ENCODE assay signal across 9 cellular contexts in the genomic region with DNA sequence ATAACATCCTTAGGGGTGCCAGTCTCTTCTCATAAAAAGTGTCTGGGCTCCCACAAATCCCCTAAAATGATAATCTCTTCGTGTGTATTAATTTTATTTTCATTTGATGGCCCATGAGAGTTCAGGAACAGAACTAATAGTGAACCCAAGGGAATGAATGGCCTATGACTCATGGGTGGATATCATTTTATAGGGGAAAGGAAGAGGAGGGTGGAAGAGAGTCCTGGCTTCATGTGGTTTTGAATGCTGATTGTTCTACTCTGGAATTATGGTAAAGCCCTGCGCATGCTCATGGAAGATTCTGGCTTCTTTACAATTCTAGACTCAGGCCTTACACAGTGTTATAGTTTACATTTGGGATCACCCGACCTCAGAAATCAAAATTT. TPM values are rescaled to one million over a fixed set of nuclear protein-coding genes. Genes with fewer than 3 reads are reported as not detected.
DNase-seq lines count a peak whose midpoint lies in the region; ATAC-seq and TF ChIP-seq lines count a peak whose summit lies in the region.
"Had no signal": no experiment of that assay in that cellular context is flagged by ENCODE, and none has a peak within 500 bp of the region (broad histone marks: within the 10 kb centered on the region; RNA-seq: fewer than 3 reads in every experiment).

No MANE protein-coding gene starts in this region.

- peak overlapping the region; percentile 83 for H3K4me2 ChIP-seq in SK-N-SH
- H3K4me2 ChIP-seq: KMS-11 had no signal

- no peak for TF ChIP-seq POLR2A in sigmoid colon (IDR thresholded peaks at IDR 0.05)

- H3K9me2 ChIP-seq in SK-N-SH: no peaks in the 10 kb centered on the region

- H3K27me3 ChIP-seq in SK-N-SH (ENCODE audit: insufficient read depth) (no peaks in the 10 kb centered on the region), sigmoid colon (no peaks in the 10 kb centered on the region)

- H3K27ac ChIP-seq in SK-N-SH (ENCODE audit: low read depth in 2 of 2, low read length in 1 of 2): peak overlapping the region; percentile 87 to 100
- H3K27ac ChIP-seq in sigmoid colon: peak overlapping the region; percentile 69 to 86 (median 80)
- H3K27ac ChIP-seq: KMS-11 had no signal

- WGBS in SK-N-SH (ENCODE audit: low lambda C conversion rate): 6% methylated on average over 3 of the region's 3 CpGs
- WGBS in sigmoid colon, 2 donors: 14 to 51% methylated on average over 3 of the region's 3 CpGs

- H3F3A ChIP-seq in SK-N-SH (replicated peaks; ENCODE audit: insufficient read depth): peaks cover 81% of the 10 kb centered on the region

- no peak for ATAC-seq in HG02759 (IDR thresholded peaks at IDR 0.05; ENCODE audit: unreplicated experiment)

- CTCF ChIA-PET in SK-N-SH (lab: Yijun Ruan, JAX): interaction anchor here (1.1 kb wide), 1 partner anchor 28 kb away, joined by 4 read pairs; no protein-coding TSS in a partner anchor

- H4K20me1 ChIP-seq in SK-N-SH (ENCODE audit: insufficient read depth): no peaks in the 10 kb centered on the region

- DNase-seq in GM04503 (ENCODE audit: low read depth): peak; percentile 71
- DNase-seq in SK-N-SH: no peak
- DNase-seq in fibroblast of the conjunctiva (ENCODE audit: low read depth): peak; percentile 75
- DNase-seq in sigmoid colon: no peak
- DNase-seq in stimulated activated CD4-positive, alpha-beta T cell treated with anti-CD3 and anti-CD28 coated beads, Interleukin-2, amount 100 ng/mL, for 24 hours: no peak
- DNase-seq in stimulated activated CD4-positive, alpha-beta T cell treated with anti-CD3 and anti-CD28 coated beads, Interleukin-2, amount 100 ng/mL, for 48 hours: no peak
- no peak for DNase-seq in NK-92 treated with Interleukin-12 subunit alpha and Interleukin-12 subunit beta, amount 100 ng/mL, for 24 hours (lab: John Stamatoyannopoulos, UW)

- peaks cover 15 to 82% of the 10 kb centered on the region in 2 experiments for H3K4me1 ChIP-seq in SK-N-SH (ENCODE audit: control insufficient read depth in 1 of 2, insufficient read depth in 2 of 2, low read depth in 1 of 2, low read length in 1 of 2)
- H3K4me1 ChIP-seq in sigmoid colon: peaks cover 0 to 59% (median 48%) of the 10 kb centered on the region in 4 donors

- intact Hi-C loops in sigmoid colon (cut with DNase I): loop anchor here (5.0 kb wide), 1 partner anchor 65 kb away; no protein-coding TSS in a partner anchor

- H3K4me3 ChIP-seq in SK-N-SH (ENCODE audit: low read depth in 2 of 2, low read length in 1 of 2): peak overlapping the region; percentile 28 to 54; a peak in 3 of 4 replicates
- H3K4me3 ChIP-seq in sigmoid colon: peak overlapping the region; percentile 4 to 35 (median 28)

- H3K36me3 ChIP-seq in SK-N-SH (replicated peaks in 1 of 2; ENCODE audit: control insufficient read depth in 1 of 2, insufficient read depth in 2 of 2, low read length in 1 of 2) (no peaks in the 10 kb centered on the region), sigmoid colon (no peaks in the 10 kb centered on the region)

- H3K9me3 ChIP-seq in SK-N-SH: no peaks in the 10 kb centered on the region
- no peaks in the 10 kb centered on the region for H3K9me3 ChIP-seq in sigmoid colon

- TF ChIP-seq CTCF in SK-N-SH (IDR thresholded peaks at IDR 0.05) (no peak), sigmoid colon (IDR thresholded peaks at IDR 0.05) (no peak)

- TF ChIP-seq EP300 in SK-N-SH (IDR thresholded peaks at IDR 0.05; ENCODE audit: borderline replicate concordance in 1 of 2, low read depth in 1 of 2, low read length in 1 of 2): peak in 1 of 2 experiments; percentile 29; a peak in 1 of 4 replicates
- TF ChIP-seq EP300 in sigmoid colon (IDR thresholded peaks at IDR 0.05): no peak

- H3K79me2 ChIP-seq in SK-N-SH (ENCODE audit: insufficient read depth): peaks cover 76% of the 10 kb centered on the region

- no peak overlapping the region for H2AFZ ChIP-seq in SK-N-SH (ENCODE audit: low read depth)

- peak overlapping the region; percentile 84 for H3K9ac ChIP-seq in SK-N-SH
- H3K9ac ChIP-seq: KMS-11 had no signal

- TF ChIP-seq RAD21 in SK-N-SH (IDR thresholded peaks at IDR 0.05; ENCODE audit: low read length): no peak

- POLR2A ChIA-PET in SK-N-SH (lab: Yijun Ruan, JAX): no interaction called here

TF ChIP-seq in SK-N-SH, 30 proteins besides CTCF, POLR2A, EP300 and RAD21 (continues in another document):
- TF ChIP-seq, protein P1, sequence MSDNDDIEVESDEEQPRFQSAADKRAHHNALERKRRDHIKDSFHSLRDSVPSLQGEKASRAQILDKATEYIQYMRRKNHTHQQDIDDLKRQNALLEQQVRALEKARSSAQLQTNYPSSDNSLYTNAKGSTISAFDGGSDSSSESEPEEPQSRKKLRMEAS (IDR thresholded peaks at IDR 0.05; ENCODE audit: low read depth): peak; percentile 77
- TF ChIP-seq, protein P2, sequence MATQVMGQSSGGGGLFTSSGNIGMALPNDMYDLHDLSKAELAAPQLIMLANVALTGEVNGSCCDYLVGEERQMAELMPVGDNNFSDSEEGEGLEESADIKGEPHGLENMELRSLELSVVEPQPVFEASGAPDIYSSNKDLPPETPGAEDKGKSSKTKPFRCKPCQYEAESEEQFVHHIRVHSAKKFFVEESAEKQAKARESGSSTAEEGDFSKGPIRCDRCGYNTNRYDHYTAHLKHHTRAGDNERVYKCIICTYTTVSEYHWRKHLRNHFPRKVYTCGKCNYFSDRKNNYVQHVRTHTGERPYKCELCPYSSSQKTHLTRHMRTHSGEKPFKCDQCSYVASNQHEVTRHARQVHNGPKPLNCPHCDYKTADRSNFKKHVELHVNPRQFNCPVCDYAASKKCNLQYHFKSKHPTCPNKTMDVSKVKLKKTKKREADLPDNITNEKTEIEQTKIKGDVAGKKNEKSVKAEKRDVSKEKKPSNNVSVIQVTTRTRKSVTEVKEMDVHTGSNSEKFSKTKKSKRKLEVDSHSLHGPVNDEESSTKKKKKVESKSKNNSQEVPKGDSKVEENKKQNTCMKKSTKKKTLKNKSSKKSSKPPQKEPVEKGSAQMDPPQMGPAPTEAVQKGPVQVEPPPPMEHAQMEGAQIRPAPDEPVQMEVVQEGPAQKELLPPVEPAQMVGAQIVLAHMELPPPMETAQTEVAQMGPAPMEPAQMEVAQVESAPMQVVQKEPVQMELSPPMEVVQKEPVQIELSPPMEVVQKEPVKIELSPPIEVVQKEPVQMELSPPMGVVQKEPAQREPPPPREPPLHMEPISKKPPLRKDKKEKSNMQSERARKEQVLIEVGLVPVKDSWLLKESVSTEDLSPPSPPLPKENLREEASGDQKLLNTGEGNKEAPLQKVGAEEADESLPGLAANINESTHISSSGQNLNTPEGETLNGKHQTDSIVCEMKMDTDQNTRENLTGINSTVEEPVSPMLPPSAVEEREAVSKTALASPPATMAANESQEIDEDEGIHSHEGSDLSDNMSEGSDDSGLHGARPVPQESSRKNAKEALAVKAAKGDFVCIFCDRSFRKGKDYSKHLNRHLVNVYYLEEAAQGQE (IDR thresholded peaks at IDR 0.05; ENCODE audit: low read depth, low read length): no peak
- no peak for TF ChIP-seq FOXJ3 (CRISPR knock-in tag; IDR thresholded peaks at IDR 0.05)
- no peak for TF ChIP-seq FOXM1 (IDR thresholded peaks at IDR 0.05; ENCODE audit: low read depth)
- TF ChIP-seq NFIC (IDR thresholded peaks at IDR 0.05; ENCODE audit: borderline replicate concordance): peak; percentile 33; the same call in 1 of the 2 replicates
- TF ChIP-seq GATA2 (CRISPR knock-in tag; IDR thresholded peaks at IDR 0.05): no peak
- TF ChIP-seq TAF1 (IDR thresholded peaks at IDR 0.05; ENCODE audit: borderline replicate concordance, low read depth, low read length): peak; percentile 53; the same call in 1 of the 2 replicates
- no peak for TF ChIP-seq MEF2A (IDR thresholded peaks at IDR 0.05; ENCODE audit: borderline replicate concordance, low read depth)
- TF ChIP-seq RXRA (IDR thresholded peaks at IDR 0.05; ENCODE audit: borderline replicate concordance, low read depth): peak; percentile 38; the same call in 1 of the 2 replicates
- TF ChIP-seq RFX5 (IDR thresholded peaks at IDR 0.05; ENCODE audit: low read length): no peak
- TF ChIP-seq, protein P3, sequence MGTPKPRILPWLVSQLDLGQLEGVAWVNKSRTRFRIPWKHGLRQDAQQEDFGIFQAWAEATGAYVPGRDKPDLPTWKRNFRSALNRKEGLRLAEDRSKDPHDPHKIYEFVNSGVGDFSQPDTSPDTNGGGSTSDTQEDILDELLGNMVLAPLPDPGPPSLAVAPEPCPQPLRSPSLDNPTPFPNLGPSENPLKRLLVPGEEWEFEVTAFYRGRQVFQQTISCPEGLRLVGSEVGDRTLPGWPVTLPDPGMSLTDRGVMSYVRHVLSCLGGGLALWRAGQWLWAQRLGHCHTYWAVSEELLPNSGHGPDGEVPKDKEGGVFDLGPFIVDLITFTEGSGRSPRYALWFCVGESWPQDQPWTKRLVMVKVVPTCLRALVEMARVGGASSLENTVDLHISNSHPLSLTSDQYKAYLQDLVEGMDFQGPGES (IDR thresholded peaks at IDR 0.05; ENCODE audit: low read depth, low read length): no peak
- TF ChIP-seq JUND (IDR thresholded peaks at IDR 0.05): peak; percentile 82
- TF ChIP-seq FOSL2 (IDR thresholded peaks at IDR 0.05; ENCODE audit: borderline replicate concordance, low read depth): peak; percentile 91
- TF ChIP-seq POLR2AphosphoS5 (IDR thresholded peaks at IDR 0.05; ENCODE audit: low read depth, low read length): peak; percentile 46
- TF ChIP-seq SMC3 (IDR thresholded peaks at IDR 0.05; ENCODE audit: low read depth, low read length): no peak
- TF ChIP-seq, protein P4, sequence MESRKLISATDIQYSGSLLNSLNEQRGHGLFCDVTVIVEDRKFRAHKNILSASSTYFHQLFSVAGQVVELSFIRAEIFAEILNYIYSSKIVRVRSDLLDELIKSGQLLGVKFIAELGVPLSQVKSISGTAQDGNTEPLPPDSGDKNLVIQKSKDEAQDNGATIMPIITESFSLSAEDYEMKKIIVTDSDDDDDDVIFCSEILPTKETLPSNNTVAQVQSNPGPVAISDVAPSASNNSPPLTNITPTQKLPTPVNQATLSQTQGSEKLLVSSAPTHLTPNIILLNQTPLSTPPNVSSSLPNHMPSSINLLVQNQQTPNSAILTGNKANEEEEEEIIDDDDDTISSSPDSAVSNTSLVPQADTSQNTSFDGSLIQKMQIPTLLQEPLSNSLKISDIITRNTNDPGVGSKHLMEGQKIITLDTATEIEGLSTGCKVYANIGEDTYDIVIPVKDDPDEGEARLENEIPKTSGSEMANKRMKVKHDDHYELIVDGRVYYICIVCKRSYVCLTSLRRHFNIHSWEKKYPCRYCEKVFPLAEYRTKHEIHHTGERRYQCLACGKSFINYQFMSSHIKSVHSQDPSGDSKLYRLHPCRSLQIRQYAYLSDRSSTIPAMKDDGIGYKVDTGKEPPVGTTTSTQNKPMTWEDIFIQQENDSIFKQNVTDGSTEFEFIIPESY (IDR thresholded peaks at IDR 0.05; ENCODE audit: borderline replicate concordance, low read depth): no peak
- no peak for TF ChIP-seq YY1 (IDR thresholded peaks at IDR 0.05; ENCODE audit: low read depth)
- TF ChIP-seq ELF1 (IDR thresholded peaks at IDR 0.05): no peak

RNA-seq across cellular contexts. Expression of a gene that starts 35.3 kb away (rescaled TPM):
- polyA plus RNA-seq in SK-N-SH (2012; rRNA removed): 20.1 and 24.5 TPM in 2 replicates
- 16.5 and 20.7 TPM in 2 replicates for polyA plus RNA-seq in SK-N-SH (2012; cell fraction: cytosol; rRNA removed)
- 8.9 and 22.7 TPM in 2 replicates for polyA plus RNA-seq in SK-N-SH (2012; cell fraction: nucleus; rRNA removed)
- total RNA-seq in sigmoid colon: 10 to 100 TPM; 11.8 to 20.7 (median 17.9) TPM
- polyA plus RNA-seq in sigmoid colon: 1 to 10 TPM; 2.8 to 7.1 (median 4.2) TPM

Comparison
In these comparisons a context has a peak if more than half of its experiments do, and no peak if none do; other contexts are left out.
1. DNase-seq: peak in GM04503 (single experiment) and fibroblast of the conjunctiva (single experiment); none in SK-N-SH (single experiment), sigmoid colon (single experiment), stimulated activated CD4-positive, alpha-beta T cell treated with anti-CD3 and anti-CD28 coated beads, Interleukin-2, amount 100 ng/mL, for 24 hours (0 of 2), stimulated activated CD4-positive, alpha-beta T cell treated with anti-CD3 and anti-CD28 coated beads, Interleukin-2, amount 100 ng/mL, for 48 hours (0 of 2) and NK-92 treated with Interleukin-12 subunit alpha and Interleukin-12 subunit beta, amount 100 ng/mL, for 24 hours (single experiment).